Comparison of ENCODE assay signal across 1 cellular context in the genomic region with DNA sequence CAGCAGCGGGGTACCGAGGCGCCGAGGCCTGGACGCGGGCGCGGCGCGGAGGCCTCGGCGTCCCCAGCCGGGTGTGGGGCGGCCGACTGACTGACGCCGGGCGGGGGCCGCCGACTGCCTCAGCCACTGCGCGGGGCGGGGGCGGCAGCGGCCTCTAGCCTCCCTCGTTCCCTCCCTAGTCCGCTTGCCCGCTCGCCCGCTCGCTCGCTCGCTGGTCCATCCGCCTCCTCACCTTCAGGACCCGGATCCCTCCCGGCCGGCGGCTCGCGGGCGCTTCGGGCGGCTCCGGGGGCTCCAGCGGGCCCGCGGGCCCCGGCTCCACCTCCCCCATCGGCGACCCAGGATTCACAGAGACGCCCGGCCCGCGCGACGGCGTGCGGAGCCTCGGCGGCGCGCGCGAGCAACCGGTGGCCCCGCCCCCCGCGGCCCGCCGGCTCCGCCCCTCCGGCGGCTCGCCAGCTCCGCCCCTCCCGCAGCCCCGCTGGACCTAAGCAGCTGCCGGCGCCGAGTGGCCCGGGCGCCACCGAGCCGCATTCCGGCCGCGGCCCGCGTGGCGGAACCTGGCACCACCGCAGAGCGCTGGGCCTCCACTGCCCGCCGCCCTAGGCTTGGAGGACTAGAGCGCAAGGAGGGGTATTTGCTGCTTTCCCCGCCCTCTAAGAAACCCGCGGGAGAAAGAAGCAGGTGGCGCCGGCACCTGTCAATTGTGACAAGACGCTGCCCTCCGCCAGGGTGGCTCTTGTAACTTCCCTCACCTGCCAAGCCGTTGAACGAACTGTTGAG.
TF ChIP-seq lines count a peak whose summit lies in the region.

No MANE protein-coding gene starts in this region.

TF ChIP-seq in HepG2, 621 proteins besides CTCF, POLR2A, EP300 and RAD21 (continued from another document and continues in another):
- TF ChIP-seq ZNF839 (CRISPR knock-in tag; IDR thresholded peaks at IDR 0.05; ENCODE audit: borderline replicate concordance) (no peak), ZNF850 (CRISPR knock-in tag; conservative IDR thresholded peaks at IDR 0.05) (0 out of 2 replicates have a peak, but pooled peaks have one; percentile 9), ESRRA (CRISPR knock-in tag; IDR thresholded peaks at IDR 0.05; ENCODE audit: low read depth) (peak; percentile 48; the same call in 1 of the 2 replicates), ZNF251 (CRISPR knock-in tag; IDR thresholded peaks at IDR 0.05) (no peak), ZNF44 (CRISPR knock-in tag; IDR thresholded peaks at IDR 0.05) (0 out of 2 replicates have a peak, but pooled peaks have one; percentile 41), YEATS4 (CRISPR knock-in tag; IDR thresholded peaks at IDR 0.05; ENCODE audit: borderline replicate concordance) (no peak), ZNF777 (CRISPR knock-in tag; IDR thresholded peaks at IDR 0.05) (peak; percentile 15; the same call in 1 of the 2 replicates), AHR (CRISPR knock-in tag; IDR thresholded peaks at IDR 0.05) (0 out of 2 replicates have a peak, but pooled peaks have one; percentile 32), ZNF737 (CRISPR knock-in tag; IDR thresholded peaks at IDR 0.05; ENCODE audit: borderline replicate concordance) (no peak), BORCS8-MEF2B (CRISPR knock-in tag; IDR thresholded peaks at IDR 0.05) (peak; percentile 71; the same call in 1 of the 2 replicates), ZNF225 (CRISPR knock-in tag; IDR thresholded peaks at IDR 0.05) (peak; percentile 73; the same call in 1 of the 2 replicates), CEBPG (CRISPR knock-in tag; IDR thresholded peaks at IDR 0.05) (no peak), ZNF776 (CRISPR knock-in tag; IDR thresholded peaks at IDR 0.05) (0 out of 2 replicates have a peak, but pooled peaks have one; percentile 44), KMT2A (CRISPR knock-in tag; IDR thresholded peaks at IDR 0.05) (0 out of 2 replicates have a peak, but pooled peaks have one; percentile 29), ZNF235 (CRISPR knock-in tag; IDR thresholded peaks at IDR 0.05; ENCODE audit: borderline replicate concordance) (no peak)
- TF ChIP-seq, protein P1, sequence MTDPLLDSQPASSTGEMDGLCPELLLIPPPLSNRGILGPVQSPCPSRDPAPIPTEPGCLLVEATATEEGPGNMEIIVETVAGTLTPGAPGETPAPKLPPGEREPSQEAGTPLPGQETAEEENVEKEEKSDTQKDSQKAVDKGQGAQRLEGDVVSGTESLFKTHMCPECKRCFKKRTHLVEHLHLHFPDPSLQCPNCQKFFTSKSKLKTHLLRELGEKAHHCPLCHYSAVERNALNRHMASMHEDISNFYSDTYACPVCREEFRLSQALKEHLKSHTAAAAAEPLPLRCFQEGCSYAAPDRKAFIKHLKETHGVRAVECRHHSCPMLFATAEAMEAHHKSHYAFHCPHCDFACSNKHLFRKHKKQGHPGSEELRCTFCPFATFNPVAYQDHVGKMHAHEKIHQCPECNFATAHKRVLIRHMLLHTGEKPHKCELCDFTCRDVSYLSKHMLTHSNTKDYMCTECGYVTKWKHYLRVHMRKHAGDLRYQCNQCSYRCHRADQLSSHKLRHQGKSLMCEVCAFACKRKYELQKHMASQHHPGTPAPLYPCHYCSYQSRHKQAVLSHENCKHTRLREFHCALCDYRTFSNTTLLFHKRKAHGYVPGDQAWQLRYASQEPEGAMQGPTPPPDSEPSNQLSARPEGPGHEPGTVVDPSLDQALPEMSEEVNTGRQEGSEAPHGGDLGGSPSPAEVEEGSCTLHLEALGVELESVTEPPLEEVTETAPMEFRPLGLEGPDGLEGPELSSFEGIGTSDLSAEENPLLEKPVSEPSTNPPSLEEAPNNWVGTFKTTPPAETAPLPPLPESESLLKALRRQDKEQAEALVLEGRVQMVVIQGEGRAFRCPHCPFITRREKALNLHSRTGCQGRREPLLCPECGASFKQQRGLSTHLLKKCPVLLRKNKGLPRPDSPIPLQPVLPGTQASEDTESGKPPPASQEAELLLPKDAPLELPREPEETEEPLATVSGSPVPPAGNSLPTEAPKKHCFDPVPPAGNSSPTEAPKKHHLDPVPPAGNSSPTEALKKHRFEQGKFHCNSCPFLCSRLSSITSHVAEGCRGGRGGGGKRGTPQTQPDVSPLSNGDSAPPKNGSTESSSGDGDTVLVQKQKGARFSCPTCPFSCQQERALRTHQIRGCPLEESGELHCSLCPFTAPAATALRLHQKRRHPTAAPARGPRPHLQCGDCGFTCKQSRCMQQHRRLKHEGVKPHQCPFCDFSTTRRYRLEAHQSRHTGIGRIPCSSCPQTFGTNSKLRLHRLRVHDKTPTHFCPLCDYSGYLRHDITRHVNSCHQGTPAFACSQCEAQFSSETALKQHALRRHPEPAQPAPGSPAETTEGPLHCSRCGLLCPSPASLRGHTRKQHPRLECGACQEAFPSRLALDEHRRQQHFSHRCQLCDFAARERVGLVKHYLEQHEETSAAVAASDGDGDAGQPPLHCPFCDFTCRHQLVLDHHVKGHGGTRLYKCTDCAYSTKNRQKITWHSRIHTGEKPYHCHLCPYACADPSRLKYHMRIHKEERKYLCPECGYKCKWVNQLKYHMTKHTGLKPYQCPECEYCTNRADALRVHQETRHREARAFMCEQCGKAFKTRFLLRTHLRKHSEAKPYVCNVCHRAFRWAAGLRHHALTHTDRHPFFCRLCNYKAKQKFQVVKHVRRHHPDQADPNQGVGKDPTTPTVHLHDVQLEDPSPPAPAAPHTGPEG (CRISPR knock-in tag; IDR thresholded peaks at IDR 0.05) = 0 out of 2 replicates have a peak, but pooled peaks have one; percentile 27
- TF ChIP-seq, protein P2, sequence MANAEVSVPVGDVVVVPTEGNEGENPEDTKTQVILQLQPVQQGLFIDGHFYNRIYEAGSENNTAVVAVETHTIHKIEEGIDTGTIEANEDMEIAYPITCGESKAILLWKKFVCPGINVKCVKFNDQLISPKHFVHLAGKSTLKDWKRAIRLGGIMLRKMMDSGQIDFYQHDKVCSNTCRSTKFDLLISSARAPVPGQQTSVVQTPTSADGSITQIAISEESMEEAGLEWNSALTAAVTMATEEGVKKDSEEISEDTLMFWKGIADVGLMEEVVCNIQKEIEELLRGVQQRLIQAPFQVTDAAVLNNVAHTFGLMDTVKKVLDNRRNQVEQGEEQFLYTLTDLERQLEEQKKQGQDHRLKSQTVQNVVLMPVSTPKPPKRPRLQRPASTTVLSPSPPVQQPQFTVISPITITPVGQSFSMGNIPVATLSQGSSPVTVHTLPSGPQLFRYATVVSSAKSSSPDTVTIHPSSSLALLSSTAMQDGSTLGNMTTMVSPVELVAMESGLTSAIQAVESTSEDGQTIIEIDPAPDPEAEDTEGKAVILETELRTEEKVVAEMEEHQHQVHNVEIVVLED (CRISPR knock-in tag; IDR thresholded peaks at IDR 0.05; ENCODE audit: borderline replicate concordance) = peak; percentile 31; the same call in 1 of the 2 replicates
- TF ChIP-seq, protein P3, sequence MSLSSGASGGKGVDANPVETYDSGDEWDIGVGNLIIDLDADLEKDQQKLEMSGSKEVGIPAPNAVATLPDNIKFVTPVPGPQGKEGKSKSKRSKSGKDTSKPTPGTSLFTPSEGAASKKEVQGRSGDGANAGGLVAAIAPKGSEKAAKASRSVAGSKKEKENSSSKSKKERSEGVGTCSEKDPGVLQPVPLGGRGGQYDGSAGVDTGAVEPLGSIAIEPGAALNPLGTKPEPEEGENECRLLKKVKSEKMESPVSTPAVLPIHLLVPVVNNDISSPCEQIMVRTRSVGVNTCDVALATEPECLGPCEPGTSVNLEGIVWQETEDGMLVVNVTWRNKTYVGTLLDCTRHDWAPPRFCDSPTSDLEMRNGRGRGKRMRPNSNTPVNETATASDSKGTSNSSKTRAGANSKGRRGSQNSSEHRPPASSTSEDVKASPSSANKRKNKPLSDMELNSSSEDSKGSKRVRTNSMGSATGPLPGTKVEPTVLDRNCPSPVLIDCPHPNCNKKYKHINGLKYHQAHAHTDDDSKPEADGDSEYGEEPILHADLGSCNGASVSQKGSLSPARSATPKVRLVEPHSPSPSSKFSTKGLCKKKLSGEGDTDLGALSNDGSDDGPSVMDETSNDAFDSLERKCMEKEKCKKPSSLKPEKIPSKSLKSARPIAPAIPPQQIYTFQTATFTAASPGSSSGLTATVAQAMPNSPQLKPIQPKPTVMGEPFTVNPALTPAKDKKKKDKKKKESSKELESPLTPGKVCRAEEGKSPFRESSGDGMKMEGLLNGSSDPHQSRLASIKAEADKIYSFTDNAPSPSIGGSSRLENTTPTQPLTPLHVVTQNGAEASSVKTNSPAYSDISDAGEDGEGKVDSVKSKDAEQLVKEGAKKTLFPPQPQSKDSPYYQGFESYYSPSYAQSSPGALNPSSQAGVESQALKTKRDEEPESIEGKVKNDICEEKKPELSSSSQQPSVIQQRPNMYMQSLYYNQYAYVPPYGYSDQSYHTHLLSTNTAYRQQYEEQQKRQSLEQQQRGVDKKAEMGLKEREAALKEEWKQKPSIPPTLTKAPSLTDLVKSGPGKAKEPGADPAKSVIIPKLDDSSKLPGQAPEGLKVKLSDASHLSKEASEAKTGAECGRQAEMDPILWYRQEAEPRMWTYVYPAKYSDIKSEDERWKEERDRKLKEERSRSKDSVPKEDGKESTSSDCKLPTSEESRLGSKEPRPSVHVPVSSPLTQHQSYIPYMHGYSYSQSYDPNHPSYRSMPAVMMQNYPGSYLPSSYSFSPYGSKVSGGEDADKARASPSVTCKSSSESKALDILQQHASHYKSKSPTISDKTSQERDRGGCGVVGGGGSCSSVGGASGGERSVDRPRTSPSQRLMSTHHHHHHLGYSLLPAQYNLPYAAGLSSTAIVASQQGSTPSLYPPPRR (CRISPR knock-in tag; IDR thresholded peaks at IDR 0.05; ENCODE audit: borderline replicate concordance) = no peak
- TF ChIP-seq, protein P4, sequence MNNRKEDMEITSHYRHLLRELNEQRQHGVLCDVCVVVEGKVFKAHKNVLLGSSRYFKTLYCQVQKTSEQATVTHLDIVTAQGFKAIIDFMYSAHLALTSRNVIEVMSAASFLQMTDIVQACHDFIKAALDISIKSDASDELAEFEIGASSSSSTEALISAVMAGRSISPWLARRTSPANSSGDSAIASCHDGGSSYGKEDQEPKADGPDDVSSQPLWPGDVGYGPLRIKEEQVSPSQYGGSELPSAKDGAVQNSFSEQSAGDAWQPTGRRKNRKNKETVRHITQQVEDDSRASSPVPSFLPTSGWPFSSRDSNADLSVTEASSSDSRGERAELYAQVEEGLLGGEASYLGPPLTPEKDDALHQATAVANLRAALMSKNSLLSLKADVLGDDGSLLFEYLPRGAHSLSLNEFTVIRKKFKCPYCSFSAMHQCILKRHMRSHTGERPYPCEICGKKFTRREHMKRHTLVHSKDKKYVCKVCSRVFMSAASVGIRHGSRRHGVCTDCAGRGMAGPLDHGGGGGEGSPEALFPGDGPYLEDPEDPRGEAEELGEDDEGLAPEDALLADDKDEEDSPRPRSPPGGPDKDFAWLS (CRISPR knock-in tag; IDR thresholded peaks at IDR 0.05; ENCODE audit: borderline replicate concordance) = no peak
- TF ChIP-seq, protein P5, sequence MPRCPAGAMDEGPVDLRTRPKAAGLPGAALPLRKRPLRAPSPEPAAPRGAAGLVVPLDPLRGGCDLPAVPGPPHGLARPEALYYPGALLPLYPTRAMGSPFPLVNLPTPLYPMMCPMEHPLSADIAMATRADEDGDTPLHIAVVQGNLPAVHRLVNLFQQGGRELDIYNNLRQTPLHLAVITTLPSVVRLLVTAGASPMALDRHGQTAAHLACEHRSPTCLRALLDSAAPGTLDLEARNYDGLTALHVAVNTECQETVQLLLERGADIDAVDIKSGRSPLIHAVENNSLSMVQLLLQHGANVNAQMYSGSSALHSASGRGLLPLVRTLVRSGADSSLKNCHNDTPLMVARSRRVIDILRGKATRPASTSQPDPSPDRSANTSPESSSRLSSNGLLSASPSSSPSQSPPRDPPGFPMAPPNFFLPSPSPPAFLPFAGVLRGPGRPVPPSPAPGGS (CRISPR knock-in tag; IDR thresholded peaks at IDR 0.05) = peak; percentile 63
- TF ChIP-seq, protein P6, sequence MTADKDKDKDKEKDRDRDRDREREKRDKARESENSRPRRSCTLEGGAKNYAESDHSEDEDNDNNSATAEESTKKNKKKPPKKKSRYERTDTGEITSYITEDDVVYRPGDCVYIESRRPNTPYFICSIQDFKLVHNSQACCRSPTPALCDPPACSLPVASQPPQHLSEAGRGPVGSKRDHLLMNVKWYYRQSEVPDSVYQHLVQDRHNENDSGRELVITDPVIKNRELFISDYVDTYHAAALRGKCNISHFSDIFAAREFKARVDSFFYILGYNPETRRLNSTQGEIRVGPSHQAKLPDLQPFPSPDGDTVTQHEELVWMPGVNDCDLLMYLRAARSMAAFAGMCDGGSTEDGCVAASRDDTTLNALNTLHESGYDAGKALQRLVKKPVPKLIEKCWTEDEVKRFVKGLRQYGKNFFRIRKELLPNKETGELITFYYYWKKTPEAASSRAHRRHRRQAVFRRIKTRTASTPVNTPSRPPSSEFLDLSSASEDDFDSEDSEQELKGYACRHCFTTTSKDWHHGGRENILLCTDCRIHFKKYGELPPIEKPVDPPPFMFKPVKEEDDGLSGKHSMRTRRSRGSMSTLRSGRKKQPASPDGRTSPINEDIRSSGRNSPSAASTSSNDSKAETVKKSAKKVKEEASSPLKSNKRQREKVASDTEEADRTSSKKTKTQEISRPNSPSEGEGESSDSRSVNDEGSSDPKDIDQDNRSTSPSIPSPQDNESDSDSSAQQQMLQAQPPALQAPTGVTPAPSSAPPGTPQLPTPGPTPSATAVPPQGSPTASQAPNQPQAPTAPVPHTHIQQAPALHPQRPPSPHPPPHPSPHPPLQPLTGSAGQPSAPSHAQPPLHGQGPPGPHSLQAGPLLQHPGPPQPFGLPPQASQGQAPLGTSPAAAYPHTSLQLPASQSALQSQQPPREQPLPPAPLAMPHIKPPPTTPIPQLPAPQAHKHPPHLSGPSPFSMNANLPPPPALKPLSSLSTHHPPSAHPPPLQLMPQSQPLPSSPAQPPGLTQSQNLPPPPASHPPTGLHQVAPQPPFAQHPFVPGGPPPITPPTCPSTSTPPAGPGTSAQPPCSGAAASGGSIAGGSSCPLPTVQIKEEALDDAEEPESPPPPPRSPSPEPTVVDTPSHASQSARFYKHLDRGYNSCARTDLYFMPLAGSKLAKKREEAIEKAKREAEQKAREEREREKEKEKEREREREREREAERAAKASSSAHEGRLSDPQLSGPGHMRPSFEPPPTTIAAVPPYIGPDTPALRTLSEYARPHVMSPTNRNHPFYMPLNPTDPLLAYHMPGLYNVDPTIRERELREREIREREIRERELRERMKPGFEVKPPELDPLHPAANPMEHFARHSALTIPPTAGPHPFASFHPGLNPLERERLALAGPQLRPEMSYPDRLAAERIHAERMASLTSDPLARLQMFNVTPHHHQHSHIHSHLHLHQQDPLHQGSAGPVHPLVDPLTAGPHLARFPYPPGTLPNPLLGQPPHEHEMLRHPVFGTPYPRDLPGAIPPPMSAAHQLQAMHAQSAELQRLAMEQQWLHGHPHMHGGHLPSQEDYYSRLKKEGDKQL (CRISPR knock-in tag; IDR thresholded peaks at IDR 0.05; ENCODE audit: low read depth) = 0 out of 2 replicates have a peak, but pooled peaks have one; percentile 14
- TF ChIP-seq, protein P7, sequence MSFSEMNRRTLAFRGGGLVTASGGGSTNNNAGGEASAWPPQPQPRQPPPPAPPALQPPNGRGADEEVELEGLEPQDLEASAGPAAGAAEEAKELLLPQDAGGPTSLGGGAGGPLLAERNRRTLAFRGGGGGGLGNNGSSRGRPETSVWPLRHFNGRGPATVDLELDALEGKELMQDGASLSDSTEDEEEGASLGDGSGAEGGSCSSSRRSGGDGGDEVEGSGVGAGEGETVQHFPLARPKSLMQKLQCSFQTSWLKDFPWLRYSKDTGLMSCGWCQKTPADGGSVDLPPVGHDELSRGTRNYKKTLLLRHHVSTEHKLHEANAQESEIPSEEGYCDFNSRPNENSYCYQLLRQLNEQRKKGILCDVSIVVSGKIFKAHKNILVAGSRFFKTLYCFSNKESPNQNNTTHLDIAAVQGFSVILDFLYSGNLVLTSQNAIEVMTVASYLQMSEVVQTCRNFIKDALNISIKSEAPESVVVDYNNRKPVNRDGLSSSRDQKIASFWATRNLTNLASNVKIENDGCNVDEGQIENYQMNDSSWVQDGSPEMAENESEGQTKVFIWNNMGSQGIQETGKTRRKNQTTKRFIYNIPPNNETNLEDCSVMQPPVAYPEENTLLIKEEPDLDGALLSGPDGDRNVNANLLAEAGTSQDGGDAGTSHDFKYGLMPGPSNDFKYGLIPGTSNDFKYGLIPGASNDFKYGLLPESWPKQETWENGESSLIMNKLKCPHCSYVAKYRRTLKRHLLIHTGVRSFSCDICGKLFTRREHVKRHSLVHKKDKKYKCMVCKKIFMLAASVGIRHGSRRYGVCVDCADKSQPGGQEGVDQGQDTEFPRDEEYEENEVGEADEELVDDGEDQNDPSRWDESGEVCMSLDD (CRISPR knock-in tag; IDR thresholded peaks at IDR 0.05; ENCODE audit: borderline replicate concordance) = no peak
